In the genomic region with DNA sequence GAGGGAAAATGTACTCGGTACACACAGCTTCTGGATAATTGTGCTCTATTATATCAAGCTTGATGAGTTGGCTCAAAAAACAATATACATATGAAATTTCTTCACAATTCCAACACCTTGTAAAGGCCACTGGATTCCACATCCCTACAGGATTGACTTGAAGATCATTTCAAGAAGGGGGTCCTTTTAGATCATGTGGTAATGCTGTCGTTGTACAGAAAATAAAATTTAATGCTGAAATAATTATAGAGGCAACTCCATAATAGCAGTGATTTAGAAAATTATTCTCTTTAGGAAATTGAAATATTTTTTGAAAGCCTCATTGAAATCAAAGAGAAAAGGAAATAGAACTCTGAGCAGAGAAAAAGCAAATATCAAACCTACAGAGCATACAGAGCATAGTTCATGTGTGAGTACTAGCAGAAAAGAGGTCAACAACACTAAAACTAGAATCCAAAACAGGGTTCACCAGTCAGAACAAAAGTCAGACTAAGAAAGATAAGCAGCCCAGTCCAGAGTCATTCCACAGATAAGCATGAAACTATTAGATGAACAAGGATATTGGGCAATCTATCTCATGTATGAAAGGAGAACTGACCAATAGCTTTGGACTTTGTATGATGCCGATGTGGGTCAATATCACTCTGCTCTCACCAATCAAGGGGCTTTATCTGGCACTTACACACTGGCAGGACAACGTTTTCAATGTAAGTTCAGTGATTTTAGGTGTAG, we compare ENCODE assay signal across 1 cellular context.
TF ChIP-seq lines count a peak whose summit lies in the region.

No MANE protein-coding gene starts in this region.

TF ChIP-seq in liver, 16 proteins besides CTCF, POLR2A, EP300 and RAD21 (continued from another document):
- TF ChIP-seq, protein P1, sequence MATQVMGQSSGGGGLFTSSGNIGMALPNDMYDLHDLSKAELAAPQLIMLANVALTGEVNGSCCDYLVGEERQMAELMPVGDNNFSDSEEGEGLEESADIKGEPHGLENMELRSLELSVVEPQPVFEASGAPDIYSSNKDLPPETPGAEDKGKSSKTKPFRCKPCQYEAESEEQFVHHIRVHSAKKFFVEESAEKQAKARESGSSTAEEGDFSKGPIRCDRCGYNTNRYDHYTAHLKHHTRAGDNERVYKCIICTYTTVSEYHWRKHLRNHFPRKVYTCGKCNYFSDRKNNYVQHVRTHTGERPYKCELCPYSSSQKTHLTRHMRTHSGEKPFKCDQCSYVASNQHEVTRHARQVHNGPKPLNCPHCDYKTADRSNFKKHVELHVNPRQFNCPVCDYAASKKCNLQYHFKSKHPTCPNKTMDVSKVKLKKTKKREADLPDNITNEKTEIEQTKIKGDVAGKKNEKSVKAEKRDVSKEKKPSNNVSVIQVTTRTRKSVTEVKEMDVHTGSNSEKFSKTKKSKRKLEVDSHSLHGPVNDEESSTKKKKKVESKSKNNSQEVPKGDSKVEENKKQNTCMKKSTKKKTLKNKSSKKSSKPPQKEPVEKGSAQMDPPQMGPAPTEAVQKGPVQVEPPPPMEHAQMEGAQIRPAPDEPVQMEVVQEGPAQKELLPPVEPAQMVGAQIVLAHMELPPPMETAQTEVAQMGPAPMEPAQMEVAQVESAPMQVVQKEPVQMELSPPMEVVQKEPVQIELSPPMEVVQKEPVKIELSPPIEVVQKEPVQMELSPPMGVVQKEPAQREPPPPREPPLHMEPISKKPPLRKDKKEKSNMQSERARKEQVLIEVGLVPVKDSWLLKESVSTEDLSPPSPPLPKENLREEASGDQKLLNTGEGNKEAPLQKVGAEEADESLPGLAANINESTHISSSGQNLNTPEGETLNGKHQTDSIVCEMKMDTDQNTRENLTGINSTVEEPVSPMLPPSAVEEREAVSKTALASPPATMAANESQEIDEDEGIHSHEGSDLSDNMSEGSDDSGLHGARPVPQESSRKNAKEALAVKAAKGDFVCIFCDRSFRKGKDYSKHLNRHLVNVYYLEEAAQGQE (IDR thresholded peaks at IDR 0.05) = peak; percentile 49
TF ChIP-seq in liver: peak in this region for 12.
